In the genomic region with DNA sequence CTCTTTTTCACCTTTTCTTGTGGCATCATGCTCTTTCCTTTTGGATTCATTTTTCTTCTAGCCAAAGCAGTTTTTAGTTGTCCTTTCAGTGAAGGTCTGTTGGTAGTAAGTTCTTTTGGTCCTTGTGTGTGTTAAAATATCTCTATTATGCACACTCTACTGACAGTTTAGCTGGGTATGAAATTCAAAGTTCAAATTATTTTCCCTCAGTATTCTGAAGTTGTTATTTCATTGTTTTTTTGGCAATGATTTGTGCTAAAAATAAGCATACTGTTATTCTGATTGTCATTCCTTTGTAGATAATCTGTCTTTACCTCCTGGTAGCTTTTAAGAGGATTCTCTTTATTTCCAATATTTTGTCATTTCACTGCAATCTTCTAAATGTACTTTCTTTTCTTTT, we compare ENCODE assay signal across 6 cellular contexts.
"Had no signal": no experiment of that assay in that cellular context is flagged by ENCODE, and none has a peak within 500 bp of the region (broad histone marks: within the 10 kb centered on the region; RNA-seq: fewer than 3 reads in every experiment).

No MANE protein-coding gene starts in this region.

- DNase-seq: IMR-90, KBM-7, KG1 had no signal

- FAIRE-seq: HTR-8/SVneo had no signal

- H3K4me2 ChIP-seq: KMS-11 had no signal

- H3K27ac ChIP-seq: HL-60, KMS-11 had no signal

- H3K9ac ChIP-seq: KMS-11 had no signal
